ENCODE assay signal across 7 cellular contexts in genomic region chr10:100618091-100618615, GRCh38.
"Had no signal": no experiment of that assay in that cellular context is flagged by ENCODE, and none has a peak within 500 bp of the region (broad histone marks: within the 10 kb centered on the region; RNA-seq: fewer than 3 reads in every experiment).

No MANE protein-coding gene starts in this region.

- H3K9me3 Mint-ChIP-seq: HFFc6 had no signal

- H3K27ac Mint-ChIP-seq: HFFc6, IgD-negative memory B cell had no signal

- ATAC-seq: HCT116, HepG2 had no signal

- H3K4me3 Mint-ChIP-seq: HFFc6, IgD-negative memory B cell had no signal

- DNase-seq: GM23248, GOT3, H7, HFFc6 had no signal
